1 cellular context compared by ENCODE assay signal in genomic region chr1:186636786-186637185, GRCh38.
TF ChIP-seq lines count a peak whose summit lies in the region.

No MANE protein-coding gene starts in this region.

TF ChIP-seq in H1, 55 proteins besides CTCF, POLR2A, EP300 and RAD21:
- TF ChIP-seq SIX5 (IDR thresholded peaks at IDR 0.05; ENCODE audit: low read depth, low read length) (no peak), JUND (IDR thresholded peaks at IDR 0.05; ENCODE audit: low read length) (no peak), EGR1 (IDR thresholded peaks at IDR 0.05; ENCODE audit: borderline replicate concordance, low read depth, low read length) (no peak), POLR2AphosphoS5 (IDR thresholded peaks at IDR 0.05; ENCODE audit: low read depth, low read length) (no peak), SIN3A (conservative IDR thresholded peaks at IDR 0.05 in 1 of 2, IDR thresholded peaks at IDR 0.05 in 1 of 2; ENCODE audit: low read depth in 1 of 2, low read length in 2 of 2) (no peak), ATF3 (IDR thresholded peaks at IDR 0.05; ENCODE audit: insufficient read depth, low read depth, low read length) (no peak), RXRA (IDR thresholded peaks at IDR 0.05; ENCODE audit: insufficient read depth, low read depth, low read length) (no peak), CBX8 (IDR thresholded peaks at IDR 0.05; ENCODE audit: borderline replicate concordance, low read depth, low read length) (no peak), CEBPB (IDR thresholded peaks at IDR 0.05; ENCODE audit: low read depth, low read length) (no peak), FOSL1 (IDR thresholded peaks at IDR 0.05; ENCODE audit: insufficient read depth, low read depth, low read length) (no peak), SP1 (IDR thresholded peaks at IDR 0.05; ENCODE audit: low read depth, low read length) (no peak), POU5F1 (IDR thresholded peaks at IDR 0.05; ENCODE audit: low read depth, low read length) (no peak), SIRT6 (IDR thresholded peaks at IDR 0.05; ENCODE audit: low read length) (no peak), TCF12 (IDR thresholded peaks at IDR 0.05; ENCODE audit: low read depth, low read length) (no peak), RFX5 (IDR thresholded peaks at IDR 0.05; ENCODE audit: borderline replicate concordance, low read depth, low read length) (no peak)
TF ChIP-seq in H1: peak in this region for 0.
